In genomic region chr11:46674463-46675287, GRCh38 we compare ENCODE assay signal across 8 cellular contexts. TPM values are rescaled to one million over a fixed set of nuclear protein-coding genes. Genes with fewer than 3 reads are reported as not detected.
DNase-seq lines count a peak whose midpoint lies in the region; ATAC-seq and TF ChIP-seq lines count a peak whose summit lies in the region.

No MANE protein-coding gene starts in this region.

- no peaks in the 10 kb centered on the region for H3K9me2 ChIP-seq in OCI-LY7 (ENCODE audit: insufficient read depth, low read length)

- no peak overlapping the region for H3K4me2 ChIP-seq in OCI-LY7 (ENCODE audit: low read length)

- H3K4me1 ChIP-seq in OCI-LY7 (ENCODE audit: insufficient read depth, low read length, poor library complexity, severe bottlenecking) (peaks cover 16% of the 10 kb centered on the region), mucosa of stomach (ENCODE audit: control insufficient read depth, insufficient read depth, low read length) (peaks cover 28% of the 10 kb centered on the region)

- TF ChIP-seq CTCF in CD14-positive monocyte (IDR thresholded peaks at IDR 0.05) (no peak), OCI-LY7 (conservative IDR thresholded peaks at IDR 0.05; ENCODE audit: low read length) (no peak), coronary artery (IDR thresholded peaks at IDR 0.05) (no peak)

- no peaks in the 10 kb centered on the region for H3K27me3 Mint-ChIP-seq in CD14-positive monocyte (ENCODE audit: low read depth in 3 of 3)

- ATAC-seq in HG03159 (IDR thresholded peaks at IDR 0.05; ENCODE audit: unreplicated experiment) = no peak

- POLR2A ChIA-PET in OCI-LY7 (lab: Charles Lee) = interaction anchor here (0.5 to 1.1 kb wide), 3 partner anchors 21 to 1045 kb away, joined by 3 read pairs; no protein-coding TSS in a partner anchor

- peaks cover 0 to 7% (median 3%) of the 10 kb centered on the region in 7 donors for H3K9me3 Mint-ChIP-seq in CD14-positive monocyte

- H3K36me3 ChIP-seq in OCI-LY7 (ENCODE audit: insufficient read depth, low read length) (peaks cover 55% of the 10 kb centered on the region), mucosa of stomach (ENCODE audit: control insufficient read depth, insufficient read depth, low read length) (peaks cover 22% of the 10 kb centered on the region)

- peak overlapping the region; percentile 47 for H3K9ac ChIP-seq in mucosa of stomach (ENCODE audit: low read length)

- H3K79me2 ChIP-seq in OCI-LY7 (ENCODE audit: insufficient read depth, low read depth, low read length) = no peaks in the 10 kb centered on the region

- CTCF ChIA-PET in OCI-LY7 (lab: Charles Lee; ENCODE audit: unreplicated experiment) = no interaction called here

- BruUV-seq in OCI-LY7 (replicated peaks; lab: Mats Ljungman, UMichigan) = no TSS peak

- intact Hi-C loops in CD14-positive monocyte (cut with micrococcal nuclease) (no loop called here), OCI-LY7 (cut with micrococcal nuclease; ENCODE audit: unreplicated experiment) (no loop called here)

- peaks cover 41 to 63% of the 10 kb centered on the region in 2 donors for H3K36me3 Mint-ChIP-seq in CD14-positive monocyte

- no peaks in the 10 kb centered on the region for H3K27me3 ChIP-seq in mucosa of stomach (ENCODE audit: control insufficient read depth, insufficient read depth, low read length)

- H4K20me1 ChIP-seq in OCI-LY7 (ENCODE audit: insufficient read depth, low read length) = no peaks in the 10 kb centered on the region

- peak overlapping the region; percentile 10 for H3K27ac ChIP-seq in OCI-LY7 (ENCODE audit: low read depth, low read length, poor library complexity, severe bottlenecking)
- H3K27ac ChIP-seq in coronary artery = peak overlapping the region; percentile 26 to 86

- H3K4me3 ChIP-seq in OCI-LY7 (ENCODE audit: low read depth, low read length, poor library complexity, severe bottlenecking) (no peak overlapping the region), coronary artery (no peak overlapping the region), mucosa of stomach (ENCODE audit: low read length) (no peak overlapping the region)

- H3K9me3 ChIP-seq in OCI-LY7 (ENCODE audit: low read length) (no peaks in the 10 kb centered on the region), mucosa of stomach (ENCODE audit: control insufficient read depth, low read length) (no peaks in the 10 kb centered on the region)

- peak overlapping the region; percentile 50 to 80 for H3K4me3 Mint-ChIP-seq in CD14-positive monocyte

- peaks cover 91% of the 10 kb centered on the region for H3K4me1 Mint-ChIP-seq in CD14-positive monocyte

- DNase-seq in CD14-positive monocyte (ENCODE audit: low spot score) = no peak
- DNase-seq in OCI-LY7 (ENCODE audit: low spot score) = peak; percentile 50
- no peak for DNase-seq in coronary artery (ENCODE audit: low spot score)
- no peak for DNase-seq in kidney glomerular epithelial cell (lab: John Stamatoyannopoulos, UW)
- no peak for DNase-seq in NCI-H1417 (lab: John Stamatoyannopoulos, UW)
- DNase-seq in NCI-H1436 treated with DMSO at 0.1 percent for 48 hours (lab: John Stamatoyannopoulos, UW) = no peak

- H2AFZ ChIP-seq in OCI-LY7 (ENCODE audit: low read length) = no peak overlapping the region

- H3K27ac Mint-ChIP-seq in CD14-positive monocyte = peak overlapping the region; percentile 88 to 97 (median 94)

RNA-seq across cellular contexts. Expression of gene ARHGAP1, which starts 25.7 kb away (rescaled TPM):
- 10 to 100 TPM; 31.6 to 59.3 TPM for polyA plus RNA-seq in CD14-positive monocyte
- 14.1 and 16.3 TPM in 2 replicates for total RNA-seq in OCI-LY7 (2014; rRNA removed; shearing (Covaris generic))
- total RNA-seq in OCI-LY7 (2022) = 42.6 and 43.3 TPM in 2 replicates

RNA-seq across cellular contexts. Expression of gene ZNF408, which starts 26.2 kb away (rescaled TPM):
- polyA plus RNA-seq in CD14-positive monocyte = 1 to 10 TPM; 4.1 to 4.2 TPM
- total RNA-seq in OCI-LY7 (2014; rRNA removed; shearing (Covaris generic)) = 7.2 and 15.2 TPM in 2 replicates
- 13.8 and 15.7 TPM in 2 replicates for total RNA-seq in OCI-LY7 (2022)

RNA-seq across cellular contexts. Expression of gene F2, which starts 44.3 kb away (rescaled TPM):
- polyA plus RNA-seq in CD14-positive monocyte = not detected
- not detected in 2 replicates for total RNA-seq in OCI-LY7 (2014; rRNA removed; shearing (Covaris generic))
- total RNA-seq in OCI-LY7 (2022) = 0.48 TPM in 1 of 2 replicates, not detected in the other

RNA-seq across cellular contexts. Expression of gene ATG13, which starts 57.3 kb away (rescaled TPM):
- polyA plus RNA-seq in CD14-positive monocyte = 10 to 100 TPM; 51.2 to 55.5 TPM
- total RNA-seq in OCI-LY7 (2014; rRNA removed; shearing (Covaris generic)) = 53.2 and 60.6 TPM in 2 replicates
- 46.4 and 68.6 TPM in 2 replicates for total RNA-seq in OCI-LY7 (2022)

RNA-seq across cellular contexts. Expression of gene HARBI1, which starts 57.6 kb away (rescaled TPM):
- polyA plus RNA-seq in CD14-positive monocyte = 1 to 10 TPM; 2.1 to 4.4 TPM
- 4.8 and 5.2 TPM in 2 replicates for total RNA-seq in OCI-LY7 (2014; rRNA removed; shearing (Covaris generic))
- total RNA-seq in OCI-LY7 (2022) = 7.1 and 8.4 TPM in 2 replicates
